Comparison of ENCODE assay signal across 6 cellular contexts in the genomic region with DNA sequence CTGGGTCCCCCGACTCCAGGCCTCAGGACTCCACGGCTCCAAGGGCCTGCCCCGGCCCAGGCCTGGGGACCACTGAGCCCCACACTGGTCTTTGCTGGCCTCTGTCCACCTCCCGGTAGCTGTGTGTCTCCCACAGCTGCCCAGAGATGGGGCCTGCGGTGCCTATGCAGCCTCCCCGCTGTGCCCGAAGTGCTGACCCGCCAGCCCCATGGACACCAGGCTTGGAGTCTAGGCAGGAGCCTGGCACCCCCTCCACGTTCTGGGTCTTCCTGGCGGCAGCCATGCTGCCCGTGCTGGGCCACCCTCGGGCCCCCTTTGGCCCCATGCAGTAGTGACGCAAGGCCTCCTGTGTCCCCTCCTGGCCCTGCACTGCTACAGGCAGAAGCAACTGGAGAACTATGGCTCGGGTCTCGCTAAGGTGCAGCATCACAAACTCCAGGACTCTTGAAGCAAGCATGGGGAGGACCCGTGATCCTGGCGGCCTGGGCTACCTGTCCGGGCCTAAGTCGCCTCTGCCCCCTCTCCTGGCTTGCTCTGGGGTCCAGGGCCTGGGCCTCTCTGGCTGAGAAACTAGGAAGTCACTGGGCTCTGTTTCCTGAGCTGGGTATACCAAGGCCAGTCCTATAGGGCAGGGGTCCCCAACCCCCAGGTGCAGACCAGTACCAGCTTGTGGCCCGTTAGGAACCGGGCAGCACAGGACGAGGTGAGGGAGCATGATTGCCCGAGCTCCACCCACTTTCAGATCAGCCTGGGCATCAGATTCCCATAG. TPM values are rescaled to one million over a fixed set of nuclear protein-coding genes. Genes with fewer than 3 reads are reported as not detected.
A peak's percentile ranks its signal among the peaks of the same experiment; 100 is the strongest.
DNase-seq lines count a peak whose midpoint lies in the region; FAIRE-seq and TF ChIP-seq lines count a peak whose summit lies in the region.

No MANE protein-coding gene starts in this region.

- TF ChIP-seq CTCF in GM12865 (IDR thresholded peaks at IDR 0.05; ENCODE audit: insufficient read depth, low read depth, low read length, missing control alignments): no peak
- TF ChIP-seq CTCF in spleen (IDR thresholded peaks at IDR 0.05 in 8 of 11, conservative IDR thresholded peaks at IDR 0.05 in 3 of 11): peak in 1 of 11 experiments; percentile 10

- peak overlapping the region; percentile 93 to 99 (median 97) for H3K27ac ChIP-seq in spleen

- no peaks in the 10 kb centered on the region for H3K9me3 ChIP-seq in spleen

- peaks cover 0 to 30% (median 26%) of the 10 kb centered on the region in 6 donors for H3K36me3 ChIP-seq in spleen

- peak overlapping the region; percentile 88 for H3K4me3 ChIP-seq in GM12865 (ENCODE audit: low read depth, low read length)
- peak overlapping the region; percentile 55 to 89 (median 81) for H3K4me3 ChIP-seq in spleen

- FAIRE-seq in GM19239 (lab: Jason Lieb, UNC): no peak

- DNase-seq in GM12865 (ENCODE audit: low read depth) (peak; percentile 47), LHCN-M2 (ENCODE audit: low read depth) (peak; percentile 17), erythroblast (lab: John Stamatoyannopoulos, UW) (peak; percentile 56), spleen (peak; percentile 90), activated gamma-delta T cell (lab: John Stamatoyannopoulos, UW) (no peak), GM19239 (ENCODE audit: insufficient read length, low spot score) (no peak)

- WGBS in spleen, 5 donors: 53 to 63% (median 54%) methylated on average over 17 to 23 of the region's 23 CpGs

- intact Hi-C loops in spleen (cut with DNase I; ENCODE audit: low total_unique reads): no loop called here

- peaks cover 20 to 50% (median 40%) of the 10 kb centered on the region in 6 donors for H3K4me1 ChIP-seq in spleen

- no peaks in the 10 kb centered on the region for H3K27me3 ChIP-seq in spleen (replicated peaks in 1 of 7)

- TF ChIP-seq POLR2A in erythroblast (IDR thresholded peaks at IDR 0.05; ENCODE audit: low read length) (no peak), spleen (IDR thresholded peaks at IDR 0.05) (no peak)

RNA-seq across cellular contexts. Expression of gene MYL5, which starts 0.9 kb away (rescaled TPM):
- 8.1 and 10.4 TPM in 2 replicates for total RNA-seq in LHCN-M2 (2014; rRNA removed)
- polyA plus RNA-seq in LHCN-M2 (2012): 23.0 TPM
- 10 to 100 TPM in 6 of 7 donors, 1 to 10 TPM in 1; 9.2 to 28.2 (median 14.6) TPM for total RNA-seq in spleen
- polyA plus RNA-seq in spleen: 10 to 100 TPM; 18.9 to 32.6 (median 20.0) TPM

RNA-seq across cellular contexts. Expression of gene ATP5ME, which starts 1.1 kb away (rescaled TPM):
- total RNA-seq in LHCN-M2 (2014; rRNA removed) (54.2 and 67.9 TPM in 2 replicates), spleen (100 to 1,000 TPM in 4 of 7 donors, 10 to 100 TPM in 3; 51.7 to 187 (median 160) TPM)
- polyA plus RNA-seq in LHCN-M2 (2012): 1,170 TPM
- polyA plus RNA-seq in spleen: 100 to 1,000 TPM; 444 to 497 (median 461) TPM

RNA-seq across cellular contexts. Expression of gene SLC49A3, which starts 13.7 kb away (rescaled TPM):
- 0.17 TPM in 1 of 2 replicates, not detected in the other for total RNA-seq in LHCN-M2 (2014; rRNA removed)
- polyA plus RNA-seq in LHCN-M2 (2012): 0.33 TPM
- 10 to 100 TPM; 11.2 to 28.8 (median 21.2) TPM for total RNA-seq in spleen
- 10 to 100 TPM in 2 of 3 donors, 1 to 10 TPM in 1; 5.6 to 19.3 (median 11.7) TPM for polyA plus RNA-seq in spleen

RNA-seq across cellular contexts. Expression of gene PCGF3, which starts 30.4 kb away (rescaled TPM):
- total RNA-seq in LHCN-M2 (2014; rRNA removed): 66.3 and 69.6 TPM in 2 replicates
- polyA plus RNA-seq in LHCN-M2 (2012): 26.8 TPM
- 100 to 1,000 TPM in 1 of 7 donors, 10 to 100 TPM in 6; 52.0 to 102 (median 80.3) TPM for total RNA-seq in spleen
- polyA plus RNA-seq in spleen: 10 to 100 TPM; 29.7 to 84.2 (median 53.3) TPM

RNA-seq across cellular contexts. Expression of gene PDE6B, which starts 49.8 kb away (rescaled TPM):
- total RNA-seq in LHCN-M2 (2014; rRNA removed): 0.06 and 0.29 TPM in 2 replicates
- 0.19 TPM for polyA plus RNA-seq in LHCN-M2 (2012)
- total RNA-seq in spleen: 10 to 100 TPM in 6 of 7 donors, 1 to 10 TPM in 1; 10.0 to 19.8 (median 15.8) TPM
- polyA plus RNA-seq in spleen: 1 to 10 TPM; 4.4 to 7.7 (median 6.1) TPM

Comparison
In these comparisons a context has a peak if more than half of its experiments do, and no peak if none do; other contexts are left out.
1. DNase-seq: peak in GM12865 (single experiment), LHCN-M2 (single experiment), erythroblast (2 of 2) and spleen (single experiment); none in activated gamma-delta T cell (single experiment) and GM19239 (single experiment).
2. RNA of gene SLC49A3, which starts 13.7 kb away (total RNA-seq): 11.2 to 28.8 TPM in spleen; 0.17 TPM in LHCN-M2; every median in the first group is over 10 times any median in the second.